ENCODE assay signal across 16 cellular contexts in the genomic region with DNA sequence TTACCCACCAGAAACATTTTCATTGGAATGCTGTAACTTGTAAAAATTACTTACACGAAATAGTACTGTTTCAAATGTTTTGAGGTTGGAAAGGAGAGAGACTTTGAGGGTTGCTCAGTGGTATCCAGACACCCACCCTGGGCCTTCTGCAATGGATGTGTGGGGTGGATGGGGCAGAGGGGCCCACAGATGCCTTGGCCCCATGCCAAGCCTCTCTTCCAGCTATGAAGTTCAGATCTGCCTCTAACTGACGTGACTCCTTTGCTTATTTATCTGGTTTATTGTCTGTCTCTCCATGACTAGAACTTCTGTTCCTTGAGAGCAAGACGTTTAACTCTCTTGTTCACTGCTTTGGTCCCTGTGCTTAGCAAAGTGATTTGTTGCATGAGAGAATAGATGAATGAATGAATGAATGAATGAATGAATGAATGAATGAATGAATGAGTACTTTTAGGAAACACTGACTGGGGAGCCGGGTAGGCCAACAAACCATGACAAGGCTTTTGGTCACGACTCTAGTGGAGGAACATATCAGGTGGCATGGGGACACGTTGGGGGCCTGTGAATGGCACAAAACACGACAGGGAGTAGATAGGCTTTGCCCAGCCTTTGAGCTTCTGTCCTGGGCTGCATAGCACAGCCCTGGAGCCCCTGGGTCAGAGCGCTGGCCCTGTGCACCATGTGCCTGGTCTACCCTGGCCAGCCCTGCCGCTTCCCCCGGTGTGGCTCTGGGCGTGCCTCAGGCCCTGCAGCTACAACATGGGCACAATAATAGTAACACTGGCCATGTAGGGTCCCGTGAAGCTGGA. TPM values are rescaled to one million over a fixed set of nuclear protein-coding genes. Genes with fewer than 3 reads are reported as not detected.
A peak's percentile ranks its signal among the peaks of the same experiment; 100 is the strongest.
DNase-seq lines count a peak whose midpoint lies in the region; ATAC-seq and TF ChIP-seq lines count a peak whose summit lies in the region.
"Had no signal": no experiment of that assay in that cellular context is flagged by ENCODE, and none has a peak within 500 bp of the region (broad histone marks: within the 10 kb centered on the region; RNA-seq: fewer than 3 reads in every experiment).

No MANE protein-coding gene starts in this region.

- H3K27me3 ChIP-seq in sigmoid colon = no peaks in the 10 kb centered on the region
- no peaks in the 10 kb centered on the region for H3K27me3 ChIP-seq in right lobe of liver

- H3K36me3 ChIP-seq in sigmoid colon (no peaks in the 10 kb centered on the region), right lobe of liver (no peaks in the 10 kb centered on the region)
- H3K36me3 ChIP-seq: HAP-1 had no signal

- H3K4me3 ChIP-seq in sigmoid colon (no peak overlapping the region), right lobe of liver (no peak overlapping the region)
- H3K4me3 ChIP-seq: HAP-1 had no signal

- peak overlapping the region; percentile 28 for H3K27ac Mint-ChIP-seq in activated naive CD8-positive, alpha-beta T cell treated with anti-CD3 and anti-CD28 coated beads, Interleukin-2, amount 10 ng/mL, durations not matched to agents 7 days and 5 days
- no peak overlapping the region for H3K27ac Mint-ChIP-seq in activated naive CD8-positive, alpha-beta T cell treated with anti-CD3 and anti-CD28 coated beads for 36 hours
- H3K27ac Mint-ChIP-seq in chondrocyte (ENCODE audit: unreplicated experiment) = no peak overlapping the region
- H3K27ac Mint-ChIP-seq: B cell; CD4-positive, alpha-beta memory T cell had no signal

- intact Hi-C loops in sigmoid colon (cut with DNase I) (no loop called here), right lobe of liver (cut with DNase I) (no loop called here)

- no peak for TF ChIP-seq POLR2A in sigmoid colon (IDR thresholded peaks at IDR 0.05)
- no peak for TF ChIP-seq POLR2A in right lobe of liver (IDR thresholded peaks at IDR 0.05)

- H3K36me3 Mint-ChIP-seq in activated naive CD8-positive, alpha-beta T cell treated with anti-CD3 and anti-CD28 coated beads, Interleukin-2, amount 10 ng/mL, durations not matched to agents 7 days and 5 days = no peaks in the 10 kb centered on the region
- H3K36me3 Mint-ChIP-seq in activated naive CD8-positive, alpha-beta T cell treated with anti-CD3 and anti-CD28 coated beads for 36 hours = no peaks in the 10 kb centered on the region
- H3K36me3 Mint-ChIP-seq in chondrocyte (ENCODE audit: low read depth) = no peaks in the 10 kb centered on the region
- H3K36me3 Mint-ChIP-seq: CD4-positive, alpha-beta memory T cell had no signal

- POLR2A ChIA-PET in activated naive CD8-positive, alpha-beta T cell treated with anti-CD3 and anti-CD28 coated beads, Interleukin-2, amount 10 ng/mL, durations not matched to agents 7 days and 5 days (lab: Charles Lee) = no interaction called here

- H3K4me1 ChIP-seq in sigmoid colon = peaks cover 0 to 18% (median 5%) of the 10 kb centered on the region in 4 donors
- no peaks in the 10 kb centered on the region for H3K4me1 ChIP-seq in right lobe of liver

- no peak for ATAC-seq in activated naive CD8-positive, alpha-beta T cell treated with anti-CD3 and anti-CD28 coated beads, Interleukin-2, amount 10 ng/mL, durations not matched to agents 7 days and 5 days (ENCODE audit: low read depth)
- no peak for ATAC-seq in right lobe of liver
- ATAC-seq: HepG2 had no signal

- 87% methylated on average over 12 of the region's 12 CpGs for WGBS in sigmoid colon, 2 donors
- 67% methylated on average over 4 of the region's 12 CpGs for WGBS in right lobe of liver (ENCODE audit: insufficient coverage, low coverage, low lambda C conversion rate, missing lambda C conversion rate)

- DNase-seq in activated naive CD8-positive, alpha-beta T cell treated with anti-CD3 and anti-CD28 coated beads, Interleukin-2, amount 10 ng/mL, durations not matched to agents 7 days and 5 days = no peak
- no peak for DNase-seq in activated naive CD8-positive, alpha-beta T cell treated with anti-CD3 and anti-CD28 coated beads for 36 hours
- DNase-seq in chondrocyte (ENCODE audit: low spot score) = peak; percentile 36
- peak; percentile 33 for DNase-seq in sigmoid colon
- DNase-seq in activated CD4-positive, alpha-beta T cell treated with anti-CD3 and anti-CD28 coated beads, Interleukin-2, amount 50 U/mL, for 1 hour = no peak
- no peak for DNase-seq in AG20443 (ENCODE audit: low spot score)
- no peak for DNase-seq in right lobe of liver
- DNase-seq: 8988T; CD4-positive, alpha-beta memory T cell; DMS153; DMS79 treated with DMSO at 0.1 percent for 48 hours; GDM1 had no signal

- H3K4me1 Mint-ChIP-seq in activated naive CD8-positive, alpha-beta T cell treated with anti-CD3 and anti-CD28 coated beads, Interleukin-2, amount 10 ng/mL, durations not matched to agents 7 days and 5 days = peaks cover 17% of the 10 kb centered on the region
- H3K4me1 Mint-ChIP-seq in activated naive CD8-positive, alpha-beta T cell treated with anti-CD3 and anti-CD28 coated beads for 36 hours = peaks cover 22% of the 10 kb centered on the region
- no peaks in the 10 kb centered on the region for H3K4me1 Mint-ChIP-seq in chondrocyte (ENCODE audit: low read depth)

- no peaks in the 10 kb centered on the region for H3K27me3 Mint-ChIP-seq in activated naive CD8-positive, alpha-beta T cell treated with anti-CD3 and anti-CD28 coated beads, Interleukin-2, amount 10 ng/mL, durations not matched to agents 7 days and 5 days
- H3K27me3 Mint-ChIP-seq in activated naive CD8-positive, alpha-beta T cell treated with anti-CD3 and anti-CD28 coated beads for 36 hours = no peaks in the 10 kb centered on the region
- H3K27me3 Mint-ChIP-seq in chondrocyte (ENCODE audit: low read depth) = no peaks in the 10 kb centered on the region
- H3K27me3 Mint-ChIP-seq: B cell had no signal

- TF ChIP-seq EP300 in sigmoid colon (IDR thresholded peaks at IDR 0.05) = no peak

- H3K4me3 Mint-ChIP-seq in activated naive CD8-positive, alpha-beta T cell treated with anti-CD3 and anti-CD28 coated beads, Interleukin-2, amount 10 ng/mL, durations not matched to agents 7 days and 5 days = no peak overlapping the region
- no peak overlapping the region for H3K4me3 Mint-ChIP-seq in activated naive CD8-positive, alpha-beta T cell treated with anti-CD3 and anti-CD28 coated beads for 36 hours
- no peak overlapping the region for H3K4me3 Mint-ChIP-seq in chondrocyte (ENCODE audit: unreplicated experiment)
- H3K4me3 Mint-ChIP-seq: B cell; CD4-positive, alpha-beta memory T cell had no signal

- no peaks in the 10 kb centered on the region for H3K9me3 Mint-ChIP-seq in activated naive CD8-positive, alpha-beta T cell treated with anti-CD3 and anti-CD28 coated beads, Interleukin-2, amount 10 ng/mL, durations not matched to agents 7 days and 5 days
- H3K9me3 Mint-ChIP-seq in activated naive CD8-positive, alpha-beta T cell treated with anti-CD3 and anti-CD28 coated beads for 36 hours = no peaks in the 10 kb centered on the region
- H3K9me3 Mint-ChIP-seq in chondrocyte (ENCODE audit: low read depth) = no peaks in the 10 kb centered on the region

- TF ChIP-seq CTCF in chondrocyte (IDR thresholded peaks at IDR 0.05) (no peak), sigmoid colon (IDR thresholded peaks at IDR 0.05) (no peak), right lobe of liver (IDR thresholded peaks at IDR 0.05) (no peak)

- no peaks in the 10 kb centered on the region for H3K9me3 ChIP-seq in sigmoid colon
- H3K9me3 ChIP-seq in right lobe of liver = no peaks in the 10 kb centered on the region
- H3K9me3 ChIP-seq: HAP-1 had no signal

- H3K27ac ChIP-seq in sigmoid colon = no peak overlapping the region
- H3K27ac ChIP-seq in right lobe of liver = no peak overlapping the region
- H3K27ac ChIP-seq: C4-2B had no signal

RNA-seq across cellular contexts. Expression of a gene that starts 31.8 kb away (rescaled TPM):
- under 1 TPM in 1 of 2 experiments, not detected in 1; 0.30 TPM for total RNA-seq in activated naive CD8-positive, alpha-beta T cell treated with anti-CD3 and anti-CD28 coated beads, Interleukin-2, amount 10 ng/mL, durations not matched to agents 7 days and 5 days
- total RNA-seq in activated naive CD8-positive, alpha-beta T cell treated with anti-CD3 and anti-CD28 coated beads for 36 hours = under 1 TPM; 0.10 to 0.36 TPM
- total RNA-seq in chondrocyte = 0.22 to 1.5 TPM (median 0.33 TPM) in 3 replicates
- 1 to 10 TPM in 1 of 4 donors, under 1 TPM in 2, not detected in 1; 0.36 to 1.2 (median 0.81) TPM for total RNA-seq in sigmoid colon
- polyA plus RNA-seq in sigmoid colon = under 1 TPM in 1 of 3 donors, not detected in 2; 0.25 TPM
- under 1 TPM in 2 of 6 experiments, not detected in 4; 0.12 TPM for total RNA-seq in right lobe of liver
- total RNA-seq: HepG2 had no signal
- polyA plus RNA-seq: CD4-positive, alpha-beta memory T cell had no signal

RNA-seq across cellular contexts. Expression of a gene that starts 32.4 kb away (rescaled TPM):
- total RNA-seq in activated naive CD8-positive, alpha-beta T cell treated with anti-CD3 and anti-CD28 coated beads, Interleukin-2, amount 10 ng/mL, durations not matched to agents 7 days and 5 days = 1 to 10 TPM; 4.1 to 6.3 TPM
- total RNA-seq in activated naive CD8-positive, alpha-beta T cell treated with anti-CD3 and anti-CD28 coated beads for 36 hours = 1 to 10 TPM; 1.9 to 2.7 TPM
- 3.3 to 5.4 TPM (median 3.7 TPM) in 3 replicates for total RNA-seq in chondrocyte
- total RNA-seq in sigmoid colon = 10 to 100 TPM in 3 of 4 donors, 1 to 10 TPM in 1; 4.3 to 14.0 (median 11.7) TPM
- polyA plus RNA-seq in sigmoid colon = 1 to 10 TPM in 2 of 3 donors, under 1 TPM in 1; 0.69 to 2.1 (median 1.2) TPM
- total RNA-seq in right lobe of liver = 1 to 10 TPM in 5 of 6 experiments, under 1 TPM in 1; 0.86 to 2.0 (median 1.3) TPM

Comparison
In these comparisons a context has a peak if more than half of its experiments do, and no peak if none do; other contexts are left out.
1. DNase-seq: peak in chondrocyte (single experiment) and sigmoid colon (single experiment); none in activated naive CD8-positive, alpha-beta T cell treated with anti-CD3 and anti-CD28 coated beads, Interleukin-2, amount 10 ng/mL, durations not matched to agents 7 days and 5 days (single experiment), activated naive CD8-positive, alpha-beta T cell treated with anti-CD3 and anti-CD28 coated beads for 36 hours (single experiment), activated CD4-positive, alpha-beta T cell treated with anti-CD3 and anti-CD28 coated beads, Interleukin-2, amount 50 U/mL, for 1 hour (single experiment), AG20443 (single experiment) and right lobe of liver (0 of 3).